Comparison of ENCODE assay signal across 8 cellular contexts in genomic region chr17:17041018-17041521, GRCh38. TPM values are rescaled to one million over a fixed set of nuclear protein-coding genes. Genes with fewer than 3 reads are reported as not detected.
DNase-seq lines count a peak whose midpoint lies in the region; ATAC-seq and TF ChIP-seq lines count a peak whose summit lies in the region.

No MANE protein-coding gene starts in this region.

- H3K9me2 ChIP-seq in MM.1S (replicated peaks; ENCODE audit: insufficient read depth, low read length): no peaks in the 10 kb centered on the region

- H3K27ac ChIP-seq in MM.1S (ENCODE audit: low read length): no peak overlapping the region
- H3K27ac ChIP-seq in testis: peak overlapping the region in 1 of 2 donors; percentile 36

- H3K4me3 ChIP-seq in MM.1S (ENCODE audit: low read length) (no peak overlapping the region; the same call in 1 of the 2 replicates), testis (peak overlapping the region in 1 of 2 donors; percentile 60)

- H3K27ac Mint-ChIP-seq in Calu3 (ENCODE audit: unreplicated experiment): peak overlapping the region; percentile 66
- no peak overlapping the region for H3K27ac Mint-ChIP-seq in activated naive CD8-positive, alpha-beta T cell treated with anti-CD3 and anti-CD28 coated beads, Interleukin-2, amount 50 U/mL, for 24 hours

- H3K9me3 ChIP-seq in MM.1S (replicated peaks; ENCODE audit: insufficient read depth, low read length) (no peaks in the 10 kb centered on the region), testis (no peaks in the 10 kb centered on the region)

- no peak for DNase-seq in Calu3
- DNase-seq in MM.1S: no peak
- DNase-seq in activated naive CD8-positive, alpha-beta T cell treated with anti-CD3 and anti-CD28 coated beads, Interleukin-2, amount 50 U/mL, for 24 hours: no peak
- peak; percentile 69 for DNase-seq in left kidney (ENCODE audit: low read depth, low spot score)
- peak; percentile 43 for DNase-seq in testis

- TF ChIP-seq POLR2A in testis (IDR thresholded peaks at IDR 0.05): no peak

- intact Hi-C loops in Calu3 (cut with micrococcal nuclease; ENCODE audit: unreplicated experiment) (no loop called here), testis (cut with DNase I; ENCODE audit: low total_unique reads) (no loop called here)

- H2AFZ ChIP-seq in MM.1S (ENCODE audit: low read length): peak overlapping the region; percentile 100

- CTCF ChIA-PET in Calu3 (lab: Charles Lee): interaction anchor here (0.6 to 1.5 kb wide), 7 partner anchors 9 to 189 kb away, joined by 3 to 8 read pairs (median 4); no protein-coding TSS in a partner anchor

- peaks cover 34% of the 10 kb centered on the region for H3K79me2 ChIP-seq in MM.1S (ENCODE audit: low read length)

- H3K36me3 Mint-ChIP-seq in Calu3 (ENCODE audit: insufficient read depth, unreplicated experiment): peaks cover 47% of the 10 kb centered on the region
- H3K36me3 Mint-ChIP-seq in activated naive CD8-positive, alpha-beta T cell treated with anti-CD3 and anti-CD28 coated beads, Interleukin-2, amount 50 U/mL, for 24 hours (ENCODE audit: low read depth): peaks cover 4% of the 10 kb centered on the region

- H3K36me3 ChIP-seq in MM.1S (replicated peaks; ENCODE audit: insufficient read depth, low read length) (no peaks in the 10 kb centered on the region), testis (ENCODE audit: low read depth, missing control alignments) (no peaks in the 10 kb centered on the region)

- H3K4me1 Mint-ChIP-seq in Calu3 (ENCODE audit: low read depth, unreplicated experiment): peaks cover 21% of the 10 kb centered on the region
- H3K4me1 Mint-ChIP-seq in activated naive CD8-positive, alpha-beta T cell treated with anti-CD3 and anti-CD28 coated beads, Interleukin-2, amount 50 U/mL, for 24 hours: peaks cover 46% of the 10 kb centered on the region

- no peaks in the 10 kb centered on the region for H3K9me3 Mint-ChIP-seq in Calu3 (ENCODE audit: low read depth, unreplicated experiment)
- H3K9me3 Mint-ChIP-seq in activated naive CD8-positive, alpha-beta T cell treated with anti-CD3 and anti-CD28 coated beads, Interleukin-2, amount 50 U/mL, for 24 hours: no peaks in the 10 kb centered on the region

- H3K27me3 ChIP-seq in MM.1S (replicated peaks; ENCODE audit: insufficient read depth, low read length) (no peaks in the 10 kb centered on the region), testis (no peaks in the 10 kb centered on the region)

- H3K4me1 ChIP-seq in MM.1S (ENCODE audit: low read length) (peaks cover 18% of the 10 kb centered on the region), testis (peaks cover 29% of the 10 kb centered on the region)

- peak overlapping the region; percentile 100 for H3K4me2 ChIP-seq in MM.1S (ENCODE audit: low read depth, low read length)

- no peaks in the 10 kb centered on the region for H3K27me3 Mint-ChIP-seq in Calu3 (ENCODE audit: unreplicated experiment)
- no peaks in the 10 kb centered on the region for H3K27me3 Mint-ChIP-seq in activated naive CD8-positive, alpha-beta T cell treated with anti-CD3 and anti-CD28 coated beads, Interleukin-2, amount 50 U/mL, for 24 hours

- peaks cover 8% of the 10 kb centered on the region; the same call in 1 of the 2 replicates for H4K20me1 ChIP-seq in MM.1S (ENCODE audit: insufficient read depth, low read length)

- TF ChIP-seq CTCF in Calu3 (IDR thresholded peaks at IDR 0.05; ENCODE audit: unreplicated experiment) (no peak), MM.1S (IDR thresholded peaks at IDR 0.05; ENCODE audit: low read length) (no peak), testis (IDR thresholded peaks at IDR 0.05) (no peak)

- no peak overlapping the region for H3K9ac ChIP-seq in MM.1S (ENCODE audit: low read length)

- peaks cover 20% of the 10 kb centered on the region for H3F3A ChIP-seq in MM.1S (ENCODE audit: insufficient read depth, low read length)

- whole genome bisulfite sequencing in testis, 2 donors: 37 to 41% methylated on average over 5 of the region's 5 CpGs

- no peak for ATAC-seq in activated naive CD8-positive, alpha-beta T cell treated with anti-CD3 and anti-CD28 coated beads, Interleukin-2, amount 50 U/mL, for 24 hours
- ATAC-seq in GM21576 (IDR thresholded peaks at IDR 0.05; ENCODE audit: unreplicated experiment) (no peak), GM19023 (IDR thresholded peaks at IDR 0.05; ENCODE audit: unreplicated experiment) (no peak), HG02852 (IDR thresholded peaks at IDR 0.05; ENCODE audit: unreplicated experiment) (no peak)

- peak overlapping the region; percentile 86 for H3K4me3 Mint-ChIP-seq in Calu3 (ENCODE audit: low read depth, unreplicated experiment)
- peak overlapping the region; percentile 72 for H3K4me3 Mint-ChIP-seq in activated naive CD8-positive, alpha-beta T cell treated with anti-CD3 and anti-CD28 coated beads, Interleukin-2, amount 50 U/mL, for 24 hours

- no TSS peak for BruUV-seq in Calu3 (replicated peaks; lab: Mats Ljungman, UMichigan)

RNA-seq across cellular contexts. Expression of gene MPRIP, which starts 1.2 kb away (rescaled TPM):
- 338 and 423 TPM in 2 replicates for total RNA-seq in Calu3 (2022)
- total RNA-seq in testis: 100 to 1,000 TPM; 304 to 337 TPM
- polyA plus RNA-seq in testis (ENCODE audit: insufficient read depth, low read depth, low replicate concordance): 191 TPM

Comparison
In these comparisons a context has a peak if more than half of its experiments do, and no peak if none do; other contexts are left out.
1. DNase-seq: peak in left kidney (single experiment) and testis (single experiment); none in Calu3 (single experiment), MM.1S (single experiment) and activated naive CD8-positive, alpha-beta T cell treated with anti-CD3 and anti-CD28 coated beads, Interleukin-2, amount 50 U/mL, for 24 hours (single experiment).